ENCODE assay signal across 11 cellular contexts in genomic region chr7:76340617-76341131, GRCh38. TPM values are rescaled to one million over a fixed set of nuclear protein-coding genes. Genes with fewer than 3 reads are reported as not detected.
DNase-seq lines count a peak whose midpoint lies in the region; ATAC-seq and TF ChIP-seq lines count a peak whose summit lies in the region.
"Had no signal": no experiment of that assay in that cellular context is flagged by ENCODE, and none has a peak within 500 bp of the region (broad histone marks: within the 10 kb centered on the region; RNA-seq: fewer than 3 reads in every experiment).

No MANE protein-coding gene starts in this region.

- peak; percentile 27; the same call in 1 of the 3 replicates for ATAC-seq in DND-41 (ENCODE audit: insufficient read depth, low read depth)
- ATAC-seq in RWPE2 (ENCODE audit: low read depth), result no peak
- no peak for ATAC-seq in GM19463 (IDR thresholded peaks at IDR 0.05; ENCODE audit: unreplicated experiment)

- DNase-seq in DND-41, result no peak
- no peak for DNase-seq in RWPE2 (ENCODE audit: low spot score)
- DNase-seq in epithelial cell of prostate (ENCODE audit: low read depth, low spot score), result no peak
- peak; percentile 46 for DNase-seq in sigmoid colon
- DNase-seq in iPS-NIHi7 (ENCODE audit: extremely low spot score), result no peak
- DNase-seq in SIG-M5 (lab: John Stamatoyannopoulos, UW), result no peak
- no peak for DNase-seq in amygdala (lab: John Stamatoyannopoulos, UW)
- DNase-seq: caudate nucleus, NCI-H226, upper lobe of left lung had no signal

- no peak overlapping the region; the same call in 1 of the 2 replicates for H3K27ac ChIP-seq in DND-41 (ENCODE audit: low read length)
- peak overlapping the region; percentile 21 for H3K27ac ChIP-seq in RWPE2 (ENCODE audit: poor library complexity, severe bottlenecking)
- H3K27ac ChIP-seq in epithelial cell of prostate, result peak overlapping the region; percentile 57
- peak overlapping the region in 3 of 4 donors; percentile 13 to 62 (median 58) for H3K27ac ChIP-seq in sigmoid colon

- peaks cover 87% of the 10 kb centered on the region for H4K20me1 ChIP-seq in DND-41 (ENCODE audit: insufficient read depth, low read length)

- TF ChIP-seq CTCF in DND-41 (IDR thresholded peaks at IDR 0.05; ENCODE audit: borderline replicate concordance, extremely low read depth, low read length, poor library complexity, severe bottlenecking), result no peak
- TF ChIP-seq CTCF in RWPE2 (IDR thresholded peaks at IDR 0.05; ENCODE audit: poor library complexity, severe bottlenecking), result no peak
- TF ChIP-seq CTCF in sigmoid colon (IDR thresholded peaks at IDR 0.05), result no peak

- H3K4me2 ChIP-seq in DND-41 (ENCODE audit: insufficient read depth, low read length), result no peak overlapping the region

- H3K79me2 ChIP-seq in DND-41 (ENCODE audit: insufficient read depth, low read length), result peaks cover 99% of the 10 kb centered on the region

- peaks cover 84% of the 10 kb centered on the region for H3K36me3 ChIP-seq in DND-41 (ENCODE audit: insufficient read depth, low read length)
- H3K36me3 ChIP-seq in RWPE2 (ENCODE audit: low read depth), result peaks cover 93% of the 10 kb centered on the region
- H3K36me3 ChIP-seq in sigmoid colon, result peaks cover 12 to 25% (median 15%) of the 10 kb centered on the region in 4 donors

- intact Hi-C loops in sigmoid colon (cut with DNase I), result no loop called here

- H2AFZ ChIP-seq in DND-41 (ENCODE audit: low read depth, low read length), result no peak overlapping the region

- TF ChIP-seq POLR2A in sigmoid colon (IDR thresholded peaks at IDR 0.05), result no peak

- H3K27me3 ChIP-seq in DND-41 (ENCODE audit: insufficient read depth, low read length, poor library complexity) (no peaks in the 10 kb centered on the region), RWPE2 (ENCODE audit: insufficient read depth, poor library complexity, severe bottlenecking) (no peaks in the 10 kb centered on the region), sigmoid colon (no peaks in the 10 kb centered on the region)
- H3K27me3 ChIP-seq: upper lobe of left lung had no signal

- no peak overlapping the region for H3K4me3 ChIP-seq in DND-41 (ENCODE audit: low read depth in 1 of 2, low read length in 2 of 2)
- no peak overlapping the region for H3K4me3 ChIP-seq in RWPE2 (ENCODE audit: severe bottlenecking)
- H3K4me3 ChIP-seq in sigmoid colon, result no peak overlapping the region
- H3K4me3 ChIP-seq: upper lobe of left lung had no signal

- H3K4me1 ChIP-seq in DND-41 (ENCODE audit: insufficient read depth, low read length) (no peaks in the 10 kb centered on the region), RWPE2 (ENCODE audit: insufficient read depth, poor library complexity, severe bottlenecking) (peaks cover 41% of the 10 kb centered on the region), sigmoid colon (peaks cover 0 to 58% (median 47%) of the 10 kb centered on the region in 4 donors)

- no peak for TF ChIP-seq EP300 in sigmoid colon (IDR thresholded peaks at IDR 0.05)

- H3K9me3 ChIP-seq in DND-41 (ENCODE audit: insufficient read depth, low read length, severe bottlenecking) (no peaks in the 10 kb centered on the region), RWPE2 (ENCODE audit: severe bottlenecking) (no peaks in the 10 kb centered on the region), sigmoid colon (no peaks in the 10 kb centered on the region)
- H3K9me3 ChIP-seq: upper lobe of left lung had no signal

- 77 to 88% methylated on average over 3 of the region's 3 CpGs for WGBS in sigmoid colon, 2 donors

- H3K9ac ChIP-seq in DND-41 (ENCODE audit: low read depth, low read length), result no peak overlapping the region

RNA-seq across cellular contexts. Expression of gene YWHAG, which starts 18.1 kb away (rescaled TPM):
- 10 to 100 TPM; 42.5 to 59.0 (median 52.3) TPM for total RNA-seq in sigmoid colon
- 10 to 100 TPM; 45.6 to 64.0 (median 62.4) TPM for polyA plus RNA-seq in sigmoid colon

RNA-seq across cellular contexts. Expression of gene HSPB1, which starts 38.2 kb away (rescaled TPM):
- total RNA-seq in sigmoid colon, result 1,000 to 10,000 TPM in 3 of 4 donors, 100 to 1,000 TPM in 1; 929 to 2,528 (median 1,357) TPM
- 100 to 1,000 TPM; 202 to 340 (median 208) TPM for polyA plus RNA-seq in sigmoid colon
